Comparison of ENCODE assay signal across 11 cellular contexts in the genomic region with DNA sequence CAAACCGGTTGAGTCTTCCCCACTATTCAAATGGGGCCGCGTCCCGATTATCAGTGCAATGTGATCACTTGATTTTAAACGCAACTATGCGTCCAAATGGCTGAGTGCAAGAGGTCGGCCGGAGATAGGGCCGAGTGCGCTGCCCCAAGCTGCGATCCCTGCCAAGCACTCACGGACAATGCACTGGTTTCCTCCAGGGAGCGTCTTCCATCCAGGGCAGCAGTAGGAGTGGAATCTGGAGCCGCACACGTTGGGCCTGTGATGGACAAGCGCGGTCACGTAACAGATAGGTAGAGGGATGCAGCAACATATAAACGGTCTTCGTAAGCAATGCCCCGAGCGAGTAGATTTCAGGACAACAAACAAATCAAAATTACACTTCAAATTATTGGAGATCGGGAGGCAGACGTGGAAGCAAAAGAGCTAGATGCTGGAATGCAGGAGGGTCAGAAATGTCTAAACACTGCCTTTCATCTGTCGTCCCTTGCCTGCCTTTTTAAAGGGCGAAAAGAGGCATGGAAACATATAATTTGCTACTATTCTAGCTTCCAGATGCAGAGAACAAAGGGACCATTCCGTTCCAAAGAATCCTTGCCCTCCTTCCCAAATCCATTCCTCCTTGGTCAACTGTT. TPM values are rescaled to one million over a fixed set of nuclear protein-coding genes. Genes with fewer than 3 reads are reported as not detected.
DNase-seq lines count a peak whose midpoint lies in the region; ATAC-seq and TF ChIP-seq lines count a peak whose summit lies in the region.
"Had no signal": no experiment of that assay in that cellular context is flagged by ENCODE, and none has a peak within 500 bp of the region (broad histone marks: within the 10 kb centered on the region; RNA-seq: fewer than 3 reads in every experiment).

No MANE protein-coding gene starts in this region.

- no peaks in the 10 kb centered on the region for H3K9me2 ChIP-seq in GM23248 (ENCODE audit: insufficient read depth)

- 0 out of 2 replicates have a peak, but pooled peaks cover 4% of the 10 kb centered on the region for H3K27me3 ChIP-seq in GM23248 (replicated peaks; ENCODE audit: insufficient read depth)
- peaks cover 0 to 54% (median 39%) of the 10 kb centered on the region in 7 donors for H3K27me3 ChIP-seq in heart right ventricle
- no peaks in the 10 kb centered on the region for H3K27me3 ChIP-seq in ovary

- no peak for TF ChIP-seq EP300 in ovary (IDR thresholded peaks at IDR 0.05)

- peaks cover 3% of the 10 kb centered on the region; the same call in 1 of the 2 replicates for H3K4me1 ChIP-seq in GM23248 (ENCODE audit: insufficient read depth)
- H3K4me1 ChIP-seq in heart right ventricle: peaks cover 0 to 28% (median 16%) of the 10 kb centered on the region in 9 donors
- no peaks in the 10 kb centered on the region for H3K4me1 ChIP-seq in ovary (ENCODE audit: insufficient read depth)

- no peaks in the 10 kb centered on the region for H3K4me1 Mint-ChIP-seq in activated T-helper 17 cell treated with anti-CD3 and anti-CD28 coated beads, Interleukin-2, amount 50 U/mL, for 72 hours

- no peaks in the 10 kb centered on the region for H4K20me1 ChIP-seq in GM23248 (ENCODE audit: insufficient read depth)

- H3K27ac ChIP-seq in GM23248 (no peak overlapping the region), heart right ventricle (peak overlapping the region in 5 of 10 donors; percentile 10 to 77 (median 62)), ovary (no peak overlapping the region)

- TF ChIP-seq CTCF in heart right ventricle (IDR thresholded peaks at IDR 0.05) (no peak), ovary (IDR thresholded peaks at IDR 0.05) (no peak)

- H3K27me3 Mint-ChIP-seq in activated T-helper 17 cell treated with anti-CD3 and anti-CD28 coated beads, Interleukin-2, amount 50 U/mL, for 72 hours: peaks cover 29% of the 10 kb centered on the region

- no peaks in the 10 kb centered on the region; the same call in 1 of the 2 replicates for H3K36me3 ChIP-seq in GM23248 (ENCODE audit: low read depth)
- H3K36me3 ChIP-seq in heart right ventricle: no peaks in the 10 kb centered on the region
- no peaks in the 10 kb centered on the region for H3K36me3 ChIP-seq in ovary

- TF ChIP-seq POLR2A in ovary (IDR thresholded peaks at IDR 0.05): no peak

- intact Hi-C loops in heart right ventricle (cut with DNase I) (loop anchor here in 1 of 10 donors (10.0 kb wide), 1 partner anchor 558 kb away; the partner anchor contains the start of gene ISOC1), ovary (cut with DNase I) (no loop called here)

- DNase-seq in GM23248 (peak; percentile 6), heart right ventricle (peak in 1 of 2 donors; percentile 14), ovary (no peak), globus pallidus (ENCODE audit: low spot score) (no peak), kidney glomerular epithelial cell (lab: John Stamatoyannopoulos, UW) (no peak), T1000 (lab: John Stamatoyannopoulos, UW) (no peak)
- no peak for DNase-seq in stimulated activated CD4-positive, alpha-beta T cell treated with anti-CD3 and anti-CD28 coated beads, Interleukin-4, amount 100 ng/mL, for 1 hour
- DNase-seq: activated CD8-positive, alpha-beta T cell treated with anti-CD3 and anti-CD28 coated beads, Interleukin-2, amount 10 ng/mL, durations not matched to agents 7 days and 5 days; anterior cingulate cortex; hippocampal formation had no signal

- in situ Hi-C loops in GM23248 (cut with MboI): no loop called here

- peak overlapping the region; percentile 84 for H2AFZ ChIP-seq in GM23248

- peaks cover 3% of the 10 kb centered on the region for H3K9me3 Mint-ChIP-seq in activated T-helper 17 cell treated with anti-CD3 and anti-CD28 coated beads, Interleukin-2, amount 50 U/mL, for 72 hours

- peak overlapping the region; percentile 64; the same call in 1 of the 2 replicates for H3K9ac ChIP-seq in GM23248

- H3K4me3 ChIP-seq in GM23248 (peak overlapping the region; percentile 82), heart right ventricle (peak overlapping the region; percentile 29 to 71 (median 64)), ovary (peak overlapping the region; percentile 51)

- 0 out of 2 replicates have a peak, but pooled peaks cover 7% of the 10 kb centered on the region for H3F3A ChIP-seq in GM23248 (ENCODE audit: insufficient read depth)

- peak overlapping the region; percentile 67 for H3K4me2 ChIP-seq in GM23248 (ENCODE audit: unreplicated experiment)

- ATAC-seq in activated T-helper 17 cell treated with anti-CD3 and anti-CD28 coated beads, Interleukin-2, amount 50 U/mL, for 72 hours (replicated peaks): no peak
- peak in 1 of 8 donors; percentile 18 for ATAC-seq in heart right ventricle
- ATAC-seq: activated CD8-positive, alpha-beta T cell treated with anti-CD3 and anti-CD28 coated beads, Interleukin-2, amount 10 ng/mL, durations not matched to agents 7 days and 5 days had no signal

- H3K27ac Mint-ChIP-seq in activated T-helper 17 cell treated with anti-CD3 and anti-CD28 coated beads, Interleukin-2, amount 50 U/mL, for 72 hours: no peak overlapping the region
- H3K27ac Mint-ChIP-seq: activated CD8-positive, alpha-beta T cell treated with anti-CD3 and anti-CD28 coated beads, Interleukin-2, amount 10 ng/mL, durations not matched to agents 7 days and 5 days had no signal

- peaks cover 12% of the 10 kb centered on the region; the same call in 1 of the 2 replicates for H3K79me2 ChIP-seq in GM23248 (ENCODE audit: insufficient read depth)

- peak overlapping the region; percentile 14 for H3K4me3 Mint-ChIP-seq in activated T-helper 17 cell treated with anti-CD3 and anti-CD28 coated beads, Interleukin-2, amount 50 U/mL, for 72 hours
- H3K4me3 Mint-ChIP-seq: activated CD8-positive, alpha-beta T cell treated with anti-CD3 and anti-CD28 coated beads, Interleukin-2, amount 10 ng/mL, durations not matched to agents 7 days and 5 days had no signal

- H3K36me3 Mint-ChIP-seq in activated T-helper 17 cell treated with anti-CD3 and anti-CD28 coated beads, Interleukin-2, amount 50 U/mL, for 72 hours (ENCODE audit: low read depth): no peaks in the 10 kb centered on the region

- 35 to 40% methylated on average over 27 of the region's 27 CpGs for WGBS in GM23248 (ENCODE audit: low coverage in 1 of 2, low lambda C conversion rate in 2 of 2, missing lambda C conversion rate in 2 of 2), 2 experiments
- 31 to 36% methylated on average over 27 of the region's 27 CpGs for WGBS in heart right ventricle, 2 donors
- WGBS in ovary, 3 donors: 67 to 78% (median 70%) methylated on average over 27 of the region's 27 CpGs

- H3K9me3 ChIP-seq in GM23248 (ENCODE audit: low read depth) (no peaks in the 10 kb centered on the region), heart right ventricle (no peaks in the 10 kb centered on the region), ovary (no peaks in the 10 kb centered on the region)

RNA-seq across cellular contexts. Expression of gene FBN2, which starts 1.7 kb away (rescaled TPM):
- total RNA-seq in GM23248 (2014; rRNA removed; shearing (Covaris generic)): 63.2 and 70.8 TPM in 2 replicates
- polyA plus RNA-seq in GM23248 (2016; fragmentation: Nextera tagmentation; extraction: Ambion mirVana) (15.2 and 15.7 TPM in 2 replicates), heart right ventricle (10 to 100 TPM in 1 of 2 donors, 1 to 10 TPM in 1; 5.6 to 12.0 TPM), ovary (1 to 10 TPM in 1 of 2 donors, under 1 TPM in 1; 0.56 to 3.5 TPM)
- not detected for total RNA-seq in activated T-helper 17 cell treated with anti-CD3 and anti-CD28 coated beads, Interleukin-2, amount 50 U/mL, for 72 hours
- total RNA-seq in heart right ventricle (10 to 100 TPM in 7 of 10 donors, 1 to 10 TPM in 3; 2.9 to 28.9 (median 15.4) TPM), ovary (1 to 10 TPM in 4 of 7 donors, under 1 TPM in 3; 0.23 to 2.1 (median 1.0) TPM)
- total RNA-seq: activated CD8-positive, alpha-beta T cell treated with anti-CD3 and anti-CD28 coated beads, Interleukin-2, amount 10 ng/mL, durations not matched to agents 7 days and 5 days had no signal
